ENCODE assay signal across 1 cellular context in the genomic region with DNA sequence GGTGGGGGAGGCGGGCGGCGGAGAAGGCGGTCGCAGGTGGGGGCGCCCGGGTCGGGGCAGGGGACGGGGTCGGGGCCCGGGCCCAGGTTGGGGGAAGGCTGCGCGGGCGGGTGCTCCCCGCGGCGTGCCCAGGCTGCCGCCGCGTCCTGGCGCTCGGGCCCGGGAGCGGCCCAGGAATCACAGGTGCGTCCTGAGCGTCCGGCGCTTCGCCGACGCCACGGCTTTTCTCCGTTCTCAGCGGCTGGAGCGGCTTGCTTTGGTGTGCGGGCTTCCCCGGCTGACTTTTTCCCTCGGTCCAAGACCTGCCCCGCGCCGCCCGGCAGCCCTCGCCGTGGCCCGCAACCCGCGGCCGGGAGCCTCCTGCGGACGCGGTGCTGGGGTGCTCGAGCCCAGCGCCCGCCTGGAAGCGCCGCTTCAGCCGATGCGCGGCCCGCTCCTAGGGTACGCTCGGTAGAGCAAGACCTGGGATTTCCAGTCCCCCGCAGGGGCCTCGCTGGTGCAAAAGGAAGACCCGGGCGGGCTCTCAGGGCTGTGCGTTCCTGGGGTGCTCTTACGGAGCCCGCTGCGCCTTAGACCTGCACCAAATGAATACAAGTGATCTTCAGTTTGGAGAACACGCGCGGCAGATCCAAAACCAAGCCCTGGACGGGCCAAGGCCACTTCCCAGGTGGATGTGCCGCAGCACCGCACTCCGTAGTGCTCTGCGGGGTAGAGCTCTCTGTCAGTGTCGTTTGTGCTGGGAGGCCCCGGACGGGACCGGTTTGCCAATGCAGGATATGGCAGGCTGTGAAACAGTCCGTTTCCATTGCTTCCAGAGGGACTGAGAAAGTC.
TF ChIP-seq lines count a peak whose summit lies in the region.

No MANE protein-coding gene starts in this region.

TF ChIP-seq in HEK293, 187 proteins besides CTCF, POLR2A, EP300 and RAD21 (continued from another document and continues in another):
- TF ChIP-seq, protein P1, sequence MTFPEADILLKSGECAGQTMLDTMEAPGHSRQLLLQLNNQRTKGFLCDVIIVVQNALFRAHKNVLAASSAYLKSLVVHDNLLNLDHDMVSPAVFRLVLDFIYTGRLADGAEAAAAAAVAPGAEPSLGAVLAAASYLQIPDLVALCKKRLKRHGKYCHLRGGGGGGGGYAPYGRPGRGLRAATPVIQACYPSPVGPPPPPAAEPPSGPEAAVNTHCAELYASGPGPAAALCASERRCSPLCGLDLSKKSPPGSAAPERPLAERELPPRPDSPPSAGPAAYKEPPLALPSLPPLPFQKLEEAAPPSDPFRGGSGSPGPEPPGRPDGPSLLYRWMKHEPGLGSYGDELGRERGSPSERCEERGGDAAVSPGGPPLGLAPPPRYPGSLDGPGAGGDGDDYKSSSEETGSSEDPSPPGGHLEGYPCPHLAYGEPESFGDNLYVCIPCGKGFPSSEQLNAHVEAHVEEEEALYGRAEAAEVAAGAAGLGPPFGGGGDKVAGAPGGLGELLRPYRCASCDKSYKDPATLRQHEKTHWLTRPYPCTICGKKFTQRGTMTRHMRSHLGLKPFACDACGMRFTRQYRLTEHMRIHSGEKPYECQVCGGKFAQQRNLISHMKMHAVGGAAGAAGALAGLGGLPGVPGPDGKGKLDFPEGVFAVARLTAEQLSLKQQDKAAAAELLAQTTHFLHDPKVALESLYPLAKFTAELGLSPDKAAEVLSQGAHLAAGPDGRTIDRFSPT (tag by site-specific recombination; IDR thresholded peaks at IDR 0.05) = no peak
- no peak for TF ChIP-seq ZNF121 (tag by site-specific recombination; IDR thresholded peaks at IDR 0.05)
- TF ChIP-seq ZNF335 (tag by site-specific recombination; conservative IDR thresholded peaks at IDR 0.05) = peak; percentile 63
- no peak for TF ChIP-seq ZNF23 (tag by site-specific recombination; IDR thresholded peaks at IDR 0.05; ENCODE audit: borderline replicate concordance)
- no peak for TF ChIP-seq ZNF555 (tag by site-specific recombination; conservative IDR thresholded peaks at IDR 0.05)
- TF ChIP-seq, protein P2, sequence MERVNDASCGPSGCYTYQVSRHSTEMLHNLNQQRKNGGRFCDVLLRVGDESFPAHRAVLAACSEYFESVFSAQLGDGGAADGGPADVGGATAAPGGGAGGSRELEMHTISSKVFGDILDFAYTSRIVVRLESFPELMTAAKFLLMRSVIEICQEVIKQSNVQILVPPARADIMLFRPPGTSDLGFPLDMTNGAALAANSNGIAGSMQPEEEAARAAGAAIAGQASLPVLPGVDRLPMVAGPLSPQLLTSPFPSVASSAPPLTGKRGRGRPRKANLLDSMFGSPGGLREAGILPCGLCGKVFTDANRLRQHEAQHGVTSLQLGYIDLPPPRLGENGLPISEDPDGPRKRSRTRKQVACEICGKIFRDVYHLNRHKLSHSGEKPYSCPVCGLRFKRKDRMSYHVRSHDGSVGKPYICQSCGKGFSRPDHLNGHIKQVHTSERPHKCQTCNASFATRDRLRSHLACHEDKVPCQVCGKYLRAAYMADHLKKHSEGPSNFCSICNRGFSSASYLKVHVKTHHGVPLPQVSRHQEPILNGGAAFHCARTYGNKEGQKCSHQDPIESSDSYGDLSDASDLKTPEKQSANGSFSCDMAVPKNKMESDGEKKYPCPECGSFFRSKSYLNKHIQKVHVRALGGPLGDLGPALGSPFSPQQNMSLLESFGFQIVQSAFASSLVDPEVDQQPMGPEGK (tag by site-specific recombination; IDR thresholded peaks at IDR 0.05) = no peak
- no peak for TF ChIP-seq ZNF747 (tag by site-specific recombination; IDR thresholded peaks at IDR 0.05)
- no peak for TF ChIP-seq GFI1B (tag by site-specific recombination; IDR thresholded peaks at IDR 0.05)
- TF ChIP-seq, protein P3, sequence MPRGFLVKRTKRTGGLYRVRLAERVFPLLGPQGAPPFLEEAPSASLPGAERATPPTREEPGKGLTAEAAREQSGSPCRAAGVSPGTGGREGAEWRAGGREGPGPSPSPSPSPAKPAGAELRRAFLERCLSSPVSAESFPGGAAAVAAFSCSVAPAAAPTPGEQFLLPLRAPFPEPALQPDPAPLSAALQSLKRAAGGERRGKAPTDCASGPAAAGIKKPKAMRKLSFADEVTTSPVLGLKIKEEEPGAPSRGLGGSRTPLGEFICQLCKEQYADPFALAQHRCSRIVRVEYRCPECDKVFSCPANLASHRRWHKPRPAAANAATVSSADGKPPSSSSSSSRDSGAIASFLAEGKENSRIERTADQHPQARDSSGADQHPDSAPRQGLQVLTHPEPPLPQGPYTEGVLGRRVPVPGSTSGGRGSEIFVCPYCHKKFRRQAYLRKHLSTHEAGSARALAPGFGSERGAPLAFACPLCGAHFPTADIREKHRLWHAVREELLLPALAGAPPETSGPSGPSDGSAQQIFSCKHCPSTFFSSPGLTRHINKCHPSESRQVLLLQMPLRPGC (tag by site-specific recombination; IDR thresholded peaks at IDR 0.05) = no peak
- TF ChIP-seq, protein P4, sequence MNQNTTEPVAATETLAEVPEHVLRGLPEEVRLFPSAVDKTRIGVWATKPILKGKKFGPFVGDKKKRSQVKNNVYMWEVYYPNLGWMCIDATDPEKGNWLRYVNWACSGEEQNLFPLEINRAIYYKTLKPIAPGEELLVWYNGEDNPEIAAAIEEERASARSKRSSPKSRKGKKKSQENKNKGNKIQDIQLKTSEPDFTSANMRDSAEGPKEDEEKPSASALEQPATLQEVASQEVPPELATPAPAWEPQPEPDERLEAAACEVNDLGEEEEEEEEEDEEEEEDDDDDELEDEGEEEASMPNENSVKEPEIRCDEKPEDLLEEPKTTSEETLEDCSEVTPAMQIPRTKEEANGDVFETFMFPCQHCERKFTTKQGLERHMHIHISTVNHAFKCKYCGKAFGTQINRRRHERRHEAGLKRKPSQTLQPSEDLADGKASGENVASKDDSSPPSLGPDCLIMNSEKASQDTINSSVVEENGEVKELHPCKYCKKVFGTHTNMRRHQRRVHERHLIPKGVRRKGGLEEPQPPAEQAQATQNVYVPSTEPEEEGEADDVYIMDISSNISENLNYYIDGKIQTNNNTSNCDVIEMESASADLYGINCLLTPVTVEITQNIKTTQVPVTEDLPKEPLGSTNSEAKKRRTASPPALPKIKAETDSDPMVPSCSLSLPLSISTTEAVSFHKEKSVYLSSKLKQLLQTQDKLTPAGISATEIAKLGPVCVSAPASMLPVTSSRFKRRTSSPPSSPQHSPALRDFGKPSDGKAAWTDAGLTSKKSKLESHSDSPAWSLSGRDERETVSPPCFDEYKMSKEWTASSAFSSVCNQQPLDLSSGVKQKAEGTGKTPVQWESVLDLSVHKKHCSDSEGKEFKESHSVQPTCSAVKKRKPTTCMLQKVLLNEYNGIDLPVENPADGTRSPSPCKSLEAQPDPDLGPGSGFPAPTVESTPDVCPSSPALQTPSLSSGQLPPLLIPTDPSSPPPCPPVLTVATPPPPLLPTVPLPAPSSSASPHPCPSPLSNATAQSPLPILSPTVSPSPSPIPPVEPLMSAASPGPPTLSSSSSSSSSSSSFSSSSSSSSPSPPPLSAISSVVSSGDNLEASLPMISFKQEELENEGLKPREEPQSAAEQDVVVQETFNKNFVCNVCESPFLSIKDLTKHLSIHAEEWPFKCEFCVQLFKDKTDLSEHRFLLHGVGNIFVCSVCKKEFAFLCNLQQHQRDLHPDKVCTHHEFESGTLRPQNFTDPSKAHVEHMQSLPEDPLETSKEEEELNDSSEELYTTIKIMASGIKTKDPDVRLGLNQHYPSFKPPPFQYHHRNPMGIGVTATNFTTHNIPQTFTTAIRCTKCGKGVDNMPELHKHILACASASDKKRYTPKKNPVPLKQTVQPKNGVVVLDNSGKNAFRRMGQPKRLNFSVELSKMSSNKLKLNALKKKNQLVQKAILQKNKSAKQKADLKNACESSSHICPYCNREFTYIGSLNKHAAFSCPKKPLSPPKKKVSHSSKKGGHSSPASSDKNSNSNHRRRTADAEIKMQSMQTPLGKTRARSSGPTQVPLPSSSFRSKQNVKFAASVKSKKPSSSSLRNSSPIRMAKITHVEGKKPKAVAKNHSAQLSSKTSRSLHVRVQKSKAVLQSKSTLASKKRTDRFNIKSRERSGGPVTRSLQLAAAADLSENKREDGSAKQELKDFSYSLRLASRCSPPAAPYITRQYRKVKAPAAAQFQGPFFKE (tag by site-specific recombination; IDR thresholded peaks at IDR 0.05; ENCODE audit: borderline replicate concordance) = no peak
- no peak for TF ChIP-seq ZNF791 (tag by site-specific recombination; IDR thresholded peaks at IDR 0.05)
- no peak for TF ChIP-seq KLF9 (tag by site-specific recombination; IDR thresholded peaks at IDR 0.05; ENCODE audit: low read depth)
- no peak for TF ChIP-seq ZNF157 (tag by site-specific recombination; IDR thresholded peaks at IDR 0.05)
- TF ChIP-seq, protein P5, sequence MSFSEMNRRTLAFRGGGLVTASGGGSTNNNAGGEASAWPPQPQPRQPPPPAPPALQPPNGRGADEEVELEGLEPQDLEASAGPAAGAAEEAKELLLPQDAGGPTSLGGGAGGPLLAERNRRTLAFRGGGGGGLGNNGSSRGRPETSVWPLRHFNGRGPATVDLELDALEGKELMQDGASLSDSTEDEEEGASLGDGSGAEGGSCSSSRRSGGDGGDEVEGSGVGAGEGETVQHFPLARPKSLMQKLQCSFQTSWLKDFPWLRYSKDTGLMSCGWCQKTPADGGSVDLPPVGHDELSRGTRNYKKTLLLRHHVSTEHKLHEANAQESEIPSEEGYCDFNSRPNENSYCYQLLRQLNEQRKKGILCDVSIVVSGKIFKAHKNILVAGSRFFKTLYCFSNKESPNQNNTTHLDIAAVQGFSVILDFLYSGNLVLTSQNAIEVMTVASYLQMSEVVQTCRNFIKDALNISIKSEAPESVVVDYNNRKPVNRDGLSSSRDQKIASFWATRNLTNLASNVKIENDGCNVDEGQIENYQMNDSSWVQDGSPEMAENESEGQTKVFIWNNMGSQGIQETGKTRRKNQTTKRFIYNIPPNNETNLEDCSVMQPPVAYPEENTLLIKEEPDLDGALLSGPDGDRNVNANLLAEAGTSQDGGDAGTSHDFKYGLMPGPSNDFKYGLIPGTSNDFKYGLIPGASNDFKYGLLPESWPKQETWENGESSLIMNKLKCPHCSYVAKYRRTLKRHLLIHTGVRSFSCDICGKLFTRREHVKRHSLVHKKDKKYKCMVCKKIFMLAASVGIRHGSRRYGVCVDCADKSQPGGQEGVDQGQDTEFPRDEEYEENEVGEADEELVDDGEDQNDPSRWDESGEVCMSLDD (tag by site-specific recombination; IDR thresholded peaks at IDR 0.05) = no peak
- TF ChIP-seq ZNF114 (tag by site-specific recombination; IDR thresholded peaks at IDR 0.05) = no peak
- no peak for TF ChIP-seq YY2 (tag by site-specific recombination; IDR thresholded peaks at IDR 0.05)
- no peak for TF ChIP-seq ZNF701 (tag by site-specific recombination; IDR thresholded peaks at IDR 0.05)
- no peak for TF ChIP-seq WT1 (tag by site-specific recombination; IDR thresholded peaks at IDR 0.05)
- TF ChIP-seq ZNF391 (tag by site-specific recombination; IDR thresholded peaks at IDR 0.05; ENCODE audit: borderline replicate concordance, low read depth) = no peak
- TF ChIP-seq ZNF10 (tag by site-specific recombination; IDR thresholded peaks at IDR 0.05) = no peak
- TF ChIP-seq ZNF548 (tag by site-specific recombination; IDR thresholded peaks at IDR 0.05) = no peak
- TF ChIP-seq, protein P6, sequence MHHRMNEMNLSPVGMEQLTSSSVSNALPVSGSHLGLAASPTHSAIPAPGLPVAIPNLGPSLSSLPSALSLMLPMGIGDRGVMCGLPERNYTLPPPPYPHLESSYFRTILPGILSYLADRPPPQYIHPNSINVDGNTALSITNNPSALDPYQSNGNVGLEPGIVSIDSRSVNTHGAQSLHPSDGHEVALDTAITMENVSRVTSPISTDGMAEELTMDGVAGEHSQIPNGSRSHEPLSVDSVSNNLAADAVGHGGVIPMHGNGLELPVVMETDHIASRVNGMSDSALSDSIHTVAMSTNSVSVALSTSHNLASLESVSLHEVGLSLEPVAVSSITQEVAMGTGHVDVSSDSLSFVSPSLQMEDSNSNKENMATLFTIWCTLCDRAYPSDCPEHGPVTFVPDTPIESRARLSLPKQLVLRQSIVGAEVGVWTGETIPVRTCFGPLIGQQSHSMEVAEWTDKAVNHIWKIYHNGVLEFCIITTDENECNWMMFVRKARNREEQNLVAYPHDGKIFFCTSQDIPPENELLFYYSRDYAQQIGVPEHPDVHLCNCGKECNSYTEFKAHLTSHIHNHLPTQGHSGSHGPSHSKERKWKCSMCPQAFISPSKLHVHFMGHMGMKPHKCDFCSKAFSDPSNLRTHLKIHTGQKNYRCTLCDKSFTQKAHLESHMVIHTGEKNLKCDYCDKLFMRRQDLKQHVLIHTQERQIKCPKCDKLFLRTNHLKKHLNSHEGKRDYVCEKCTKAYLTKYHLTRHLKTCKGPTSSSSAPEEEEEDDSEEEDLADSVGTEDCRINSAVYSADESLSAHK (tag by site-specific recombination; IDR thresholded peaks at IDR 0.05) = no peak
- no peak for TF ChIP-seq ZNF37A (tag by site-specific recombination; IDR thresholded peaks at IDR 0.05)
- TF ChIP-seq, protein P7, sequence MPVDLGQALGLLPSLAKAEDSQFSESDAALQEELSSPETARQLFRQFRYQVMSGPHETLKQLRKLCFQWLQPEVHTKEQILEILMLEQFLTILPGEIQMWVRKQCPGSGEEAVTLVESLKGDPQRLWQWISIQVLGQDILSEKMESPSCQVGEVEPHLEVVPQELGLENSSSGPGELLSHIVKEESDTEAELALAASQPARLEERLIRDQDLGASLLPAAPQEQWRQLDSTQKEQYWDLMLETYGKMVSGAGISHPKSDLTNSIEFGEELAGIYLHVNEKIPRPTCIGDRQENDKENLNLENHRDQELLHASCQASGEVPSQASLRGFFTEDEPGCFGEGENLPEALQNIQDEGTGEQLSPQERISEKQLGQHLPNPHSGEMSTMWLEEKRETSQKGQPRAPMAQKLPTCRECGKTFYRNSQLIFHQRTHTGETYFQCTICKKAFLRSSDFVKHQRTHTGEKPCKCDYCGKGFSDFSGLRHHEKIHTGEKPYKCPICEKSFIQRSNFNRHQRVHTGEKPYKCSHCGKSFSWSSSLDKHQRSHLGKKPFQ (tag by site-specific recombination; IDR thresholded peaks at IDR 0.05) = no peak
- TF ChIP-seq, protein P8, sequence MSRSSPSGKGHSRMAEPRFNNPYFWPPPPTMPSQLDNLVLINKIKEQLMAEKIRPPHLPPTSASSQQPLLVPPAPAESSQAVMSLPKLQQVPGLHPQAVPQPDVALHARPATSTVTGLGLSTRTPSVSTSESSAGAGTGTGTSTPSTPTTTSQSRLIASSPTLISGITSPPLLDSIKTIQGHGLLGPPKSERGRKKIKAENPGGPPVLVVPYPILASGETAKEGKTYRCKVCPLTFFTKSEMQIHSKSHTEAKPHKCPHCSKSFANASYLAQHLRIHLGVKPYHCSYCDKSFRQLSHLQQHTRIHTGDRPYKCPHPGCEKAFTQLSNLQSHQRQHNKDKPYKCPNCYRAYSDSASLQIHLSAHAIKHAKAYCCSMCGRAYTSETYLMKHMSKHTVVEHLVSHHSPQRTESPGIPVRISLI (tag by site-specific recombination; IDR thresholded peaks at IDR 0.05) = no peak
- TF ChIP-seq ZNF202 (tag by site-specific recombination; IDR thresholded peaks at IDR 0.05; ENCODE audit: borderline replicate concordance) = no peak
- no peak for TF ChIP-seq ZNF571 (tag by site-specific recombination; IDR thresholded peaks at IDR 0.05)
- 0 out of 2 replicates have a peak, but pooled peaks have one; percentile 37 for TF ChIP-seq ZBTB8A (tag by site-specific recombination; IDR thresholded peaks at IDR 0.05)
- TF ChIP-seq, protein P9, sequence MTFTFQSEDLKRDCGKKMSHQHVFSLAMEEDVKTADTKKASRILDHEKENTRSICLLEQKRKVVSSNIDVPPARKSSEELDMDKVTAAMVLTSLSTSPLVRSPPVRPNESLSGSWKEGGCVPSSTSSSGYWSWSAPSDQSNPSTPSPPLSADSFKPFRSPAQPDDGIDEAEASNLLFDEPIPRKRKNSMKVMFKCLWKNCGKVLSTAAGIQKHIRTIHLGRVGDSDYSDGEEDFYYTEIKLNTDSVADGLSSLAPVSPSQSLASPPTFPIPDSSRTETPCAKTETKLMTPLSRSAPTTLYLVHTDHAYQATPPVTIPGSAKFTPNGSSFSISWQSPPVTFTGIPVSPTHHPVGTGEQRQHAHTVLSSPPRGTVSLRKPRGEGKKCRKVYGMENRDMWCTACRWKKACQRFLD (tag by site-specific recombination; IDR thresholded peaks at IDR 0.05) = no peak
- no peak for TF ChIP-seq ZNF404 (tag by site-specific recombination; IDR thresholded peaks at IDR 0.05)
- no peak for TF ChIP-seq ZNF707 (tag by site-specific recombination; IDR thresholded peaks at IDR 0.05)
- TF ChIP-seq OVOL3 (tag by site-specific recombination; IDR thresholded peaks at IDR 0.05) = no peak
